20 cellular contexts compared by ENCODE assay signal in the genomic region with DNA sequence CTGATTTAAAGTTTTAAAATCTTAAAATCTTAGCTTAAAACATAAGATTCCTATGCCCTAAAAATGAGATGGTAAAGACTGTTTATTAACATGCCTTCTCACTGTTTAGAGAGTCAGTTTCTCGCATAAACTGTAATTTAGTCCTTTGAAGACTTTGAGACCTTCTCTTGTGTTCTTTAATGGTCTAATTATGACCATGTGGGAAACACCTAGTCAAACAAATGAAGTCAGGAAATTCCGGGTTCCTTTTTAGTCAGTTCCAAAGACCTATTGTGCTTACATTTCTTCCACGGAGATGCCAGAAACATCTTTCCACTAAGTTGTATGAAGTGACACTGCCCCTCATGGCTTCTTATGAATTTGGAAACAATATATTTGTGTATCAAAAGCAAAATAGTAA.
DNase-seq lines count a peak whose midpoint lies in the region; ATAC-seq and TF ChIP-seq lines count a peak whose summit lies in the region.
"Had no signal": no experiment of that assay in that cellular context is flagged by ENCODE, and none has a peak within 500 bp of the region (broad histone marks: within the 10 kb centered on the region; RNA-seq: fewer than 3 reads in every experiment).

No MANE protein-coding gene starts in this region.

- intact Hi-C loops in left ventricle myocardium superior (cut with micrococcal nuclease), result no loop called here
- intact Hi-C loops in stomach (cut with DNase I; ENCODE audit: low total_unique reads), result no loop called here

- H3K4me3 ChIP-seq in cardiac muscle cell (no peak overlapping the region), duodenal mucosa (ENCODE audit: low read depth in 1 of 2, low read length in 2 of 2) (no peak overlapping the region), liver (ENCODE audit: low read depth in 1 of 3, low read length in 3 of 3) (peak overlapping the region in 2 of 3 donors; percentile 42 to 73), stomach (no peak overlapping the region)

- POLR2A ChIA-PET in GM10248 (lab: Yijun Ruan, JAX), result no interaction called here

- TF ChIP-seq EP300 in stomach (IDR thresholded peaks at IDR 0.05), result no peak

- TF ChIP-seq RAD21 in liver (IDR thresholded peaks at IDR 0.05), result no peak

- H3K4me1 ChIP-seq in cardiac muscle cell (ENCODE audit: low read depth) (peaks cover 18% of the 10 kb centered on the region), duodenal mucosa (ENCODE audit: control insufficient read depth in 1 of 2, insufficient read depth in 2 of 2, low read length in 2 of 2) (peaks cover 8 to 17% of the 10 kb centered on the region in 2 donors), liver (ENCODE audit: control insufficient read depth in 4 of 4, insufficient read depth in 4 of 4, low read length in 3 of 4) (peaks cover 3 to 42% (median 23%) of the 10 kb centered on the region in 4 donors), stomach (peaks cover 7 to 32% (median 20%) of the 10 kb centered on the region in 4 donors)

- TF ChIP-seq POLR2A in stomach (IDR thresholded peaks at IDR 0.05), result no peak

- H3K36me3 ChIP-seq in cardiac muscle cell, result peaks cover 31% of the 10 kb centered on the region
- peaks cover 9 to 42% of the 10 kb centered on the region in 2 donors for H3K36me3 ChIP-seq in duodenal mucosa (ENCODE audit: control insufficient read depth in 1 of 2, insufficient read depth in 2 of 2, low read length in 2 of 2)
- H3K36me3 ChIP-seq in liver (ENCODE audit: control insufficient read depth in 4 of 4, insufficient read depth in 3 of 4, low read depth in 1 of 4, low read length in 3 of 4), result peaks cover 0 to 4% (median 2%) of the 10 kb centered on the region in 4 donors
- H3K36me3 ChIP-seq in stomach, result peaks cover 0 to 51% (median 29%) of the 10 kb centered on the region in 4 donors
- H3K36me3 ChIP-seq: brain microvascular endothelial cell, neutrophil had no signal

- CTCF ChIA-PET in GM10248 (lab: Yijun Ruan, JAX), result interaction anchor here (1.0 kb wide), 1 partner anchor 17 kb away, joined by 3 read pairs; no protein-coding TSS in a partner anchor

- ATAC-seq in left ventricle myocardium superior (no peak), GM21717 (IDR thresholded peaks at IDR 0.05; ENCODE audit: unreplicated experiment) (no peak), GM21825 (IDR thresholded peaks at IDR 0.05; ENCODE audit: unreplicated experiment) (no peak)
- ATAC-seq: Panc1 had no signal

- H3K9me3 ChIP-seq in cardiac muscle cell (ENCODE audit: low read depth), result no peaks in the 10 kb centered on the region
- no peaks in the 10 kb centered on the region for H3K9me3 ChIP-seq in duodenal mucosa (ENCODE audit: control insufficient read depth in 1 of 2, low read length in 2 of 2)
- H3K9me3 ChIP-seq in liver (ENCODE audit: control insufficient read depth in 4 of 4, low read length in 3 of 4), result no peaks in the 10 kb centered on the region
- no peaks in the 10 kb centered on the region for H3K9me3 ChIP-seq in stomach
- H3K9me3 ChIP-seq: neutrophil had no signal

- DNase-seq in cardiac muscle cell (ENCODE audit: low read depth in 1 of 2, low spot score in 1 of 2) (no peak), left ventricle myocardium superior (no peak), stomach (no peak), GM10248 (ENCODE audit: extremely low spot score) (no peak)
- DNase-seq: activated CD4-positive, alpha-beta T cell treated with anti-CD3 and anti-CD28 coated beads, Interleukin-2, amount 50 U/mL, for 4 hours; activated effector memory CD4-positive, alpha-beta T cell treated with anti-CD3 and anti-CD28 coated beads, Interleukin-2, amount 50 U/mL, for 16 hours; brain microvascular endothelial cell; C1 segment of cervical spinal cord; foreskin melanocyte; GOT3; MM.1S; NCI-H1694 treated with DMSO at 0.1 percent for 48 hours; NCI-H345; T-helper 2 cell had no signal

- 26% methylated on average over 3 of the region's 3 CpGs for WGBS in liver
- 27 to 48% (median 35%) methylated on average over 3 of the region's 3 CpGs for WGBS in stomach, 5 donors

- H3K9ac ChIP-seq in duodenal mucosa (ENCODE audit: low read depth in 1 of 2, low read length in 2 of 2) (no peak overlapping the region), liver (ENCODE audit: low read depth in 1 of 2, low read length in 2 of 2) (peak overlapping the region; percentile 68 to 79)

- peak overlapping the region; percentile 88 for H3K27ac ChIP-seq in cardiac muscle cell
- H3K27ac ChIP-seq in duodenal mucosa (ENCODE audit: low read depth, low read length), result peak overlapping the region; percentile 14
- H3K27ac ChIP-seq in liver (ENCODE audit: low read depth in 1 of 2, low read length in 2 of 2), result peak overlapping the region; percentile 88 to 94
- peak overlapping the region in 4 of 5 donors; percentile 59 to 81 (median 68) for H3K27ac ChIP-seq in stomach
- H3K27ac ChIP-seq: brain microvascular endothelial cell, neutrophil had no signal

- TF ChIP-seq CTCF in cardiac muscle cell (IDR thresholded peaks at IDR 0.05; ENCODE audit: low read depth, low read length) (no peak), liver (IDR thresholded peaks at IDR 0.05; ENCODE audit: low read depth, low read length, missing input control) (no peak), stomach (IDR thresholded peaks at IDR 0.05) (no peak), GM10248 (IDR thresholded peaks at IDR 0.05; ENCODE audit: control extremely low read depth, extremely low read depth, low read depth, missing control alignments) (no peak)

- H3K27me3 ChIP-seq in cardiac muscle cell, result no peaks in the 10 kb centered on the region
- no peaks in the 10 kb centered on the region for H3K27me3 ChIP-seq in duodenal mucosa (ENCODE audit: control insufficient read depth in 1 of 2, insufficient read depth in 2 of 2, low read length in 2 of 2)
- H3K27me3 ChIP-seq in liver (ENCODE audit: control insufficient read depth in 4 of 4, insufficient read depth in 4 of 4, low read length in 3 of 4), result no peaks in the 10 kb centered on the region
- H3K27me3 ChIP-seq in stomach, result no peaks in the 10 kb centered on the region
- H3K27me3 ChIP-seq: brain microvascular endothelial cell, neutrophil had no signal

TF ChIP-seq in liver, 16 proteins besides CTCF, POLR2A, EP300 and RAD21:
- TF ChIP-seq, protein P1, sequence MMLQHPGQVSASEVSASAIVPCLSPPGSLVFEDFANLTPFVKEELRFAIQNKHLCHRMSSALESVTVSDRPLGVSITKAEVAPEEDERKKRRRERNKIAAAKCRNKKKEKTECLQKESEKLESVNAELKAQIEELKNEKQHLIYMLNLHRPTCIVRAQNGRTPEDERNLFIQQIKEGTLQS (IDR thresholded peaks at IDR 0.05), result no peak
- TF ChIP-seq FOXA1 (IDR thresholded peaks at IDR 0.05), result no peak
- TF ChIP-seq, protein P2, sequence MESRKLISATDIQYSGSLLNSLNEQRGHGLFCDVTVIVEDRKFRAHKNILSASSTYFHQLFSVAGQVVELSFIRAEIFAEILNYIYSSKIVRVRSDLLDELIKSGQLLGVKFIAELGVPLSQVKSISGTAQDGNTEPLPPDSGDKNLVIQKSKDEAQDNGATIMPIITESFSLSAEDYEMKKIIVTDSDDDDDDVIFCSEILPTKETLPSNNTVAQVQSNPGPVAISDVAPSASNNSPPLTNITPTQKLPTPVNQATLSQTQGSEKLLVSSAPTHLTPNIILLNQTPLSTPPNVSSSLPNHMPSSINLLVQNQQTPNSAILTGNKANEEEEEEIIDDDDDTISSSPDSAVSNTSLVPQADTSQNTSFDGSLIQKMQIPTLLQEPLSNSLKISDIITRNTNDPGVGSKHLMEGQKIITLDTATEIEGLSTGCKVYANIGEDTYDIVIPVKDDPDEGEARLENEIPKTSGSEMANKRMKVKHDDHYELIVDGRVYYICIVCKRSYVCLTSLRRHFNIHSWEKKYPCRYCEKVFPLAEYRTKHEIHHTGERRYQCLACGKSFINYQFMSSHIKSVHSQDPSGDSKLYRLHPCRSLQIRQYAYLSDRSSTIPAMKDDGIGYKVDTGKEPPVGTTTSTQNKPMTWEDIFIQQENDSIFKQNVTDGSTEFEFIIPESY (IDR thresholded peaks at IDR 0.05), result no peak
- TF ChIP-seq JUND (IDR thresholded peaks at IDR 0.05), result no peak
- TF ChIP-seq FOXA2 (IDR thresholded peaks at IDR 0.05), result no peak
- TF ChIP-seq HNF4A (conservative IDR thresholded peaks at IDR 0.05), result no peak
- no peak for TF ChIP-seq SP1 (IDR thresholded peaks at IDR 0.05)
- TF ChIP-seq, protein P3, sequence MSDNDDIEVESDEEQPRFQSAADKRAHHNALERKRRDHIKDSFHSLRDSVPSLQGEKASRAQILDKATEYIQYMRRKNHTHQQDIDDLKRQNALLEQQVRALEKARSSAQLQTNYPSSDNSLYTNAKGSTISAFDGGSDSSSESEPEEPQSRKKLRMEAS (IDR thresholded peaks at IDR 0.05), result no peak
- no peak for TF ChIP-seq YY1 (IDR thresholded peaks at IDR 0.05)
- TF ChIP-seq EGR1 (IDR thresholded peaks at IDR 0.05; ENCODE audit: low read depth in 2 of 2), result no peak
- TF ChIP-seq TAF1 (conservative IDR thresholded peaks at IDR 0.05), result no peak
- TF ChIP-seq GABPA (IDR thresholded peaks at IDR 0.05 in 1 of 2, conservative IDR thresholded peaks at IDR 0.05 in 1 of 2), result no peak
- TF ChIP-seq HNF4G (IDR thresholded peaks at IDR 0.05), result no peak
- TF ChIP-seq, protein P4, sequence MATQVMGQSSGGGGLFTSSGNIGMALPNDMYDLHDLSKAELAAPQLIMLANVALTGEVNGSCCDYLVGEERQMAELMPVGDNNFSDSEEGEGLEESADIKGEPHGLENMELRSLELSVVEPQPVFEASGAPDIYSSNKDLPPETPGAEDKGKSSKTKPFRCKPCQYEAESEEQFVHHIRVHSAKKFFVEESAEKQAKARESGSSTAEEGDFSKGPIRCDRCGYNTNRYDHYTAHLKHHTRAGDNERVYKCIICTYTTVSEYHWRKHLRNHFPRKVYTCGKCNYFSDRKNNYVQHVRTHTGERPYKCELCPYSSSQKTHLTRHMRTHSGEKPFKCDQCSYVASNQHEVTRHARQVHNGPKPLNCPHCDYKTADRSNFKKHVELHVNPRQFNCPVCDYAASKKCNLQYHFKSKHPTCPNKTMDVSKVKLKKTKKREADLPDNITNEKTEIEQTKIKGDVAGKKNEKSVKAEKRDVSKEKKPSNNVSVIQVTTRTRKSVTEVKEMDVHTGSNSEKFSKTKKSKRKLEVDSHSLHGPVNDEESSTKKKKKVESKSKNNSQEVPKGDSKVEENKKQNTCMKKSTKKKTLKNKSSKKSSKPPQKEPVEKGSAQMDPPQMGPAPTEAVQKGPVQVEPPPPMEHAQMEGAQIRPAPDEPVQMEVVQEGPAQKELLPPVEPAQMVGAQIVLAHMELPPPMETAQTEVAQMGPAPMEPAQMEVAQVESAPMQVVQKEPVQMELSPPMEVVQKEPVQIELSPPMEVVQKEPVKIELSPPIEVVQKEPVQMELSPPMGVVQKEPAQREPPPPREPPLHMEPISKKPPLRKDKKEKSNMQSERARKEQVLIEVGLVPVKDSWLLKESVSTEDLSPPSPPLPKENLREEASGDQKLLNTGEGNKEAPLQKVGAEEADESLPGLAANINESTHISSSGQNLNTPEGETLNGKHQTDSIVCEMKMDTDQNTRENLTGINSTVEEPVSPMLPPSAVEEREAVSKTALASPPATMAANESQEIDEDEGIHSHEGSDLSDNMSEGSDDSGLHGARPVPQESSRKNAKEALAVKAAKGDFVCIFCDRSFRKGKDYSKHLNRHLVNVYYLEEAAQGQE (IDR thresholded peaks at IDR 0.05), result no peak

Comparison
In these comparisons a context has a peak if more than half of its experiments do, and no peak if none do; other contexts are left out.
1. H3K27ac ChIP-seq: peak in every context shown above with its lines; median percentile 91 in liver; 88 in cardiac muscle cell; 68 in stomach; 14 in duodenal mucosa.
2. H3K4me3 ChIP-seq: peak in liver (2 of 3); none in cardiac muscle cell (single experiment), duodenal mucosa (0 of 2) and stomach (0 of 4).
3. H3K9ac ChIP-seq: peak in liver (2 of 2); none in duodenal mucosa (0 of 2).